Comparison of ENCODE assay signal across 8 cellular contexts in the genomic region with DNA sequence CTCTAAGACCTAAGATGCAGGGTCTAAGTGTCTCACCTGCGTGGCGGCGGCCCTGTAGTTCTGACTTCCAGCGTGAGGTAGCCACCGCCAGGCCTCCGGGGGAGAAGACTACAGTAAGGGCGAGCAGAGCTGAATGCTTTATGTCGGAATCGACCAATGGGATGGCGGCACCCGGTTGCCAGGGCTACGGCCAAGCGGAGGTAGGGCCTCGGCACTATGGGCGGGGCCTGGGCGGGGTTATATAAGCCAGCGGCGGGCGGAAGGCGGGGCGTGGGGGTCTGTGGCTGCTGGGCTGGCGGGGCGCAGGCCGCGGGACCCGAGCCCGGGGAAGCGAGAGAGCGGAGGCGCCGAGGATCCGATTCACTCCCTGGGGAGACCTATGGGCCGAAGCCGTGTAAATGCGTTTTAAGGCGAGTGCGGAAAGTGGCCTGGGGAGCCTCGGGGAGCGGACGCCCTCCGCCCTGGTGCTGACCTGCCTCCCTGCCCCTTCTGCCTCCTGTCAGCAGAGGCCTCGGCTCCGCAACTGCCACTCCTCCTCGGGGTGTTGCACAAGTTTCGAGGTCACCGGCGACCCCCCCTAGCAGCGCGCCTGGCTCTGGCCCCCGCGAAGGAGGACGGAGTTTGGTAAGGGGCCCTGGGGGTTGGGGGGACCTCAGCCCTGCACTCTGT. TPM values are rescaled to one million over a fixed set of nuclear protein-coding genes. Genes with fewer than 3 reads are reported as not detected.
DNase-seq lines count a peak whose midpoint lies in the region; ATAC-seq and TF ChIP-seq lines count a peak whose summit lies in the region.

A gene (plus strand): TSS at position 269 of the 669 bp plus-strand sequence. CDS start 1,097 bp downstream, outside the sequence.

- H3K4me1 ChIP-seq in uterus = no peaks in the 10 kb centered on the region

- TF ChIP-seq CTCF in astrocyte of the cerebellum (IDR thresholded peaks at IDR 0.05; ENCODE audit: low read depth, low read length, missing control alignments) (no peak), uterus (IDR thresholded peaks at IDR 0.05) (peak in 1 of 4 experiments; percentile 2)

- in situ Hi-C loops in astrocyte of the cerebellum (cut with HindIII; ENCODE audit: low sequenced_read_pairs) = no loop called here

- H3K36me3 ChIP-seq in uterus = no peaks in the 10 kb centered on the region

- peak within 1 kb of the TSS in 1 of 2 donors; percentile 64 for H3K27ac ChIP-seq in uterus

- no peaks in the 10 kb centered on the region for H3K27me3 ChIP-seq in uterus

- intact Hi-C loops in uterus (cut with DNase I; ENCODE audit: low total_unique reads) = loop anchor here (10.0 kb wide), 1 partner anchor 146 kb away; no protein-coding TSS in a partner anchor

- H3K4me3 ChIP-seq in astrocyte of the cerebellum (ENCODE audit: low read depth, low read length) (peak within 1 kb of the TSS; percentile 68), uterus (peak within 1 kb of the TSS; percentile 55 to 57)

- ATAC-seq in GM18498 (IDR thresholded peaks at IDR 0.05; ENCODE audit: unreplicated experiment) = peak; percentile 97
- peak; percentile 98 for ATAC-seq in HG02884 (IDR thresholded peaks at IDR 0.05; ENCODE audit: unreplicated experiment)

- peak; percentile 81 for DNase-seq in NCI-H1694 (lab: John Stamatoyannopoulos, UW)
- DNase-seq in T-helper 22 cell (ENCODE audit: low read depth) = peak; percentile 95
- peak; percentile 85 for DNase-seq in astrocyte of the cerebellum (ENCODE audit: low read depth)
- peak; percentile 95 for DNase-seq in hepatic stellate cell (ENCODE audit: low spot score)
- DNase-seq in putamen (ENCODE audit: low spot score) = peak; percentile 96
- peak; percentile 97 to 98 for DNase-seq in uterus

- TF ChIP-seq POLR2A in uterus (IDR thresholded peaks at IDR 0.05) = peak; percentile 86 to 88

- no peaks in the 10 kb centered on the region for H3K9me3 ChIP-seq in uterus

RNA-seq across cellular contexts. Expression of the gene that starts here (rescaled TPM):
- 10 to 100 TPM in 2 of 4 donors, 1 to 10 TPM in 2; 1.2 to 16.1 (median 6.9) TPM for total RNA-seq in uterus
